In the genomic region with DNA sequence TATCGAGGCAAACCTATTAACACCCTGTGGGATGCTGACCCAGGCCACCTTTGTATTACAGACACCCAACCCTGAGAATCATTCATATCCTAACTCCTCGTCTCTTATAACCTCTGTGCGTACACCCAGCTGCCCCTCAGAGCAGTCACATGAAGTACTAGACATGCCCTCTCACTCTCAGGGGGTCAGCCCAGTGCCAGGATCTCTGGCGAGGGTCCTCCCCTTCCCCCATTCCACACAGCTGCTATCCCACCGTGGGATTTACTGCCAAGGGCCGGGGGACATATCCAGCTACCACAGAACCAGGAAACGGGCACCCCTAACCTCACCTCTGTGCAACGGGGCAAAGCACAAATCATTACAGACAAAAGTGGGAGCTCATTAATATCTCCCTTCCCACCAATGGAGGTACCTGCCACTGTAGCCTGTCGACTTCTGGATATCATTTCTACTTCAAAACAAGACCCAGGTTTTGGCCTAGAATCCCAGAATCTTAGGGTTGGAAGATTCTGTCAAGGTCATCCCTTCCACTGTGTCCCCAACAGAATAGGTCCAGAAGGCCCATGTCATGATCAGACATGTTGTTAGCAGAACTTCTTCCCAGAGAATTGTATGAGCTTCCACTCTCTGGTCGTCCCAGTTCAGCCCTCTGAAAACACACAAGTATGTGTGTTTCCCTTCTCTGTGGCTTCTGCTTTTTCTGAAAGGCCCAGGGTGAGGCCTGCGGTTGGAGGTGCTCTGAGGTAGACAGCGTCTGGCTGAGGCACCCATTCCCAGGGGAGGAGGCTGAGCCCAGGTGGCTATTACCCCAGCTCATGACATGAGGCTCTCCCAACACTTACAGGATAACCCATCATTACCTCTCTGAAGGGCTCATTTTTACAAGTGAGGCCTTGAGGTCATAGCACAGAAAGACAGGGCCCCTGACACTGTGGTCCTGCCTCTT, we compare ENCODE assay signal across 9 cellular contexts. TPM values are rescaled to one million over a fixed set of nuclear protein-coding genes. Genes with fewer than 3 reads are reported as not detected.
DNase-seq lines count a peak whose midpoint lies in the region; ATAC-seq, FAIRE-seq and TF ChIP-seq lines count a peak whose summit lies in the region.
"Had no signal": no experiment of that assay in that cellular context is flagged by ENCODE, and none has a peak within 500 bp of the region (broad histone marks: within the 10 kb centered on the region; RNA-seq: fewer than 3 reads in every experiment).

No MANE protein-coding gene starts in this region.

- H3K4me1 ChIP-seq in endodermal cell (ENCODE audit: control insufficient read depth, insufficient read depth, low read length) (peaks cover 30% of the 10 kb centered on the region), gastrocnemius medialis (peaks cover 54 to 65% of the 10 kb centered on the region in 2 donors), HAP-1 (peaks cover 25% of the 10 kb centered on the region)

- no peaks in the 10 kb centered on the region for H3K27me3 Mint-ChIP-seq in endodermal cell (ENCODE audit: insufficient read depth)

- H3K27ac Mint-ChIP-seq in endodermal cell = peak overlapping the region; percentile 78

- DNase-seq in BJ (ENCODE audit: low read depth) = no peak
- DNase-seq in GM19239 (ENCODE audit: insufficient read length, low spot score) = peak; percentile 85
- DNase-seq in UCSD-AML1 (lab: John Stamatoyannopoulos, UW; ENCODE audit: unreplicated experiment) = peak; percentile 37
- DNase-seq in endodermal cell = no peak
- DNase-seq in gastrocnemius medialis = no peak
- DNase-seq in HAP-1 (ENCODE audit: low spot score in 2 of 2) = no peak
- no peak for DNase-seq in iPS-NIHi11 (ENCODE audit: low spot score)

- in situ Hi-C loops in gastrocnemius medialis (cut with MboI; ENCODE audit: low sequenced_read_pairs in 4 of 4) (loop anchor here in 3 of 4 donors (25.0 kb wide), 1 partner anchor 372 kb away; the partner anchor contains the start of genes BCS1L (in 3 of the 3), RNF25 (in 3 of the 3), STK36 (in 3 of the 3) and ZNF142 (in 3 of the 3)), HAP-1 (cut with MboI; ENCODE audit: low sequenced_read_pairs) (loop anchor here (25.0 kb wide), 1 partner anchor 372 kb away; the partner anchor contains the start of genes BCS1L, RNF25, STK36 and ZNF142)

- H3K9me3 ChIP-seq in endodermal cell (ENCODE audit: control insufficient read depth, low read length) = no peaks in the 10 kb centered on the region
- no peaks in the 10 kb centered on the region for H3K9me3 ChIP-seq in gastrocnemius medialis
- H3K9me3 ChIP-seq in HAP-1 = no peaks in the 10 kb centered on the region

- no peaks in the 10 kb centered on the region; the same call in 1 of the 2 replicates for H3K36me3 ChIP-seq in BJ (ENCODE audit: control insufficient read depth, insufficient read depth, low read length)
- no peaks in the 10 kb centered on the region for H3K36me3 ChIP-seq in endodermal cell (ENCODE audit: control insufficient read depth, insufficient read depth, low read length)
- no peaks in the 10 kb centered on the region for H3K36me3 ChIP-seq in gastrocnemius medialis
- no peaks in the 10 kb centered on the region for H3K36me3 ChIP-seq in HAP-1 (replicated peaks)

- no peaks in the 10 kb centered on the region for H3K36me3 Mint-ChIP-seq in endodermal cell (ENCODE audit: low read depth)

- H3K27me3 ChIP-seq in BJ (ENCODE audit: control insufficient read depth, insufficient read depth, low read length) = no peaks in the 10 kb centered on the region
- no peaks in the 10 kb centered on the region for H3K27me3 ChIP-seq in endodermal cell (ENCODE audit: control insufficient read depth, insufficient read depth, low read length, poor library complexity, severe bottlenecking)
- H3K27me3 ChIP-seq in gastrocnemius medialis = no peaks in the 10 kb centered on the region
- no peaks in the 10 kb centered on the region for H3K27me3 ChIP-seq in HAP-1 (ENCODE audit: low read depth)

- ATAC-seq in HG03354 (IDR thresholded peaks at IDR 0.05; ENCODE audit: poor library complexity, severe bottlenecking, unreplicated experiment) (peak; percentile 55), gastrocnemius medialis (no peak)

- WGBS in endodermal cell (ENCODE audit: insufficient coverage in 1 of 2, insufficient read length in 1 of 2), 2 experiments = 74 to 82% methylated on average over 6 to 12 of the region's 12 CpGs

- FAIRE-seq in GM19239 (lab: Jason Lieb, UNC) = peak; percentile 91

- no peak for TF ChIP-seq POLR2A in gastrocnemius medialis (IDR thresholded peaks at IDR 0.05)

- intact Hi-C loops in gastrocnemius medialis (cut with DNase I; ENCODE audit: low total_unique reads) = loop anchor here (2.0 to 5.0 kb wide), 3 partner anchors 18 to 367 kb away; partner anchors contain the start of genes BCS1L, CNOT9, USP37 and ZNF142

- no peaks in the 10 kb centered on the region for H3K9me3 Mint-ChIP-seq in endodermal cell
- H3K9me3 Mint-ChIP-seq: neural crest cell had no signal

- H3K9ac ChIP-seq in endodermal cell (ENCODE audit: extremely low read depth, low read length, poor library complexity, severe bottlenecking) = no peak overlapping the region

- TF ChIP-seq CTCF in BJ (IDR thresholded peaks at IDR 0.05; ENCODE audit: insufficient read depth, low read depth, low read length) (no peak), endodermal cell (conservative IDR thresholded peaks at IDR 0.05) (no peak), gastrocnemius medialis (IDR thresholded peaks at IDR 0.05 in 4 of 5, conservative IDR thresholded peaks at IDR 0.05 in 1 of 5) (no peak)

- CTCF ChIA-PET in BJ (lab: Yijun Ruan, JAX) = interaction anchor here (1.0 to 4.2 kb wide), 5 partner anchors 12 to 106 kb away, joined by 3 to 38 read pairs (median 6); partner anchors contain the start of gene CATIP

- peaks cover 78% of the 10 kb centered on the region for H3K4me1 Mint-ChIP-seq in endodermal cell

- H3K27ac ChIP-seq in endodermal cell (ENCODE audit: low read depth, low read length) = no peak overlapping the region
- H3K27ac ChIP-seq in gastrocnemius medialis = peak overlapping the region; percentile 93 to 100 (median 98)

- H3K4me3 ChIP-seq in BJ (ENCODE audit: low read depth, low read length) = peak overlapping the region; percentile 89
- peak overlapping the region; percentile 75 for H3K4me3 ChIP-seq in endodermal cell (ENCODE audit: low read length)
- peak overlapping the region; percentile 71 to 100 (median 96) for H3K4me3 ChIP-seq in gastrocnemius medialis
- H3K4me3 ChIP-seq in HAP-1 = no peak overlapping the region

- peak overlapping the region; percentile 67 for H3K4me3 Mint-ChIP-seq in endodermal cell

- POLR2A ChIA-PET in BJ (lab: Charles Lee) = interaction anchor here (0.6 kb wide), 1 partner anchor 64 kb away, joined by 3 read pairs; no protein-coding TSS in a partner anchor

RNA-seq across cellular contexts. Expression of gene TMBIM1, which starts 1.7 kb away (rescaled TPM):
- 116 and 206 TPM in 2 replicates for polyA plus RNA-seq in BJ (2011; rRNA removed)
- polyA minus RNA-seq in BJ (2011; rRNA and poly(A)+ RNA removed) = 63.6 and 64.6 TPM in 2 replicates
- total RNA-seq in endodermal cell (10 to 100 TPM; 50.7 to 53.8 TPM), gastrocnemius medialis (100 to 1,000 TPM; 142 to 296 (median 215) TPM)
- 22.4 TPM for polyA plus RNA-seq in endodermal cell (2013, experiment 1 of 2)
- 17.2 TPM for polyA plus RNA-seq in endodermal cell (2013, experiment 2 of 2)

RNA-seq across cellular contexts. Expression of gene PNKD, which starts 20.3 kb away (rescaled TPM):
- 44.5 and 54.5 TPM in 2 replicates for polyA plus RNA-seq in BJ (2011; rRNA removed)
- polyA minus RNA-seq in BJ (2011; rRNA and poly(A)+ RNA removed) = 10.9 and 16.9 TPM in 2 replicates
- total RNA-seq in endodermal cell (10 to 100 TPM; 33.9 to 39.6 TPM), gastrocnemius medialis (10 to 100 TPM; 20.1 to 35.8 (median 31.9) TPM)
- polyA plus RNA-seq in endodermal cell (2013, experiment 1 of 2) = 46.6 TPM
- 42.6 TPM for polyA plus RNA-seq in endodermal cell (2013, experiment 2 of 2)

RNA-seq across cellular contexts. Expression of gene AAMP, which starts 20.7 kb away (rescaled TPM):
- polyA plus RNA-seq in BJ (2011; rRNA removed) = 65.1 and 84.9 TPM in 2 replicates
- polyA minus RNA-seq in BJ (2011; rRNA and poly(A)+ RNA removed) = 42.2 and 49.7 TPM in 2 replicates
- total RNA-seq in endodermal cell (10 to 100 TPM; 89.2 to 97.2 TPM), gastrocnemius medialis (100 to 1,000 TPM in 1 of 4 donors, 10 to 100 TPM in 3; 87.1 to 134 (median 96.0) TPM)
- 59.9 TPM for polyA plus RNA-seq in endodermal cell (2013, experiment 1 of 2)
- polyA plus RNA-seq in endodermal cell (2013, experiment 2 of 2) = 54.7 TPM

RNA-seq across cellular contexts. Expression of gene GPBAR1, which starts 29.8 kb away (rescaled TPM):
- 0.04 TPM in 1 of 2 replicates, not detected in the other for polyA plus RNA-seq in BJ (2011; rRNA removed)
- polyA minus RNA-seq in BJ (2011; rRNA and poly(A)+ RNA removed) = 0.19 TPM in 1 of 2 replicates, not detected in the other
- total RNA-seq in endodermal cell (under 1 TPM; 0.18 TPM), gastrocnemius medialis (under 1 TPM in 1 of 4 donors, not detected in 3; 0.93 TPM)
- 1.9 TPM for polyA plus RNA-seq in endodermal cell (2013, experiment 1 of 2)
- 1.2 TPM for polyA plus RNA-seq in endodermal cell (2013, experiment 2 of 2)

Comparison
In these comparisons a context has a peak if more than half of its experiments do, and no peak if none do; other contexts are left out.
1. DNase-seq: peak in GM19239 (single experiment) and UCSD-AML1 (single experiment); none in BJ (single experiment), endodermal cell (single experiment), gastrocnemius medialis (0 of 2), HAP-1 (0 of 2) and iPS-NIHi11 (single experiment).